9 cellular contexts compared by ENCODE assay signal in genomic region chr20:208937-209566, GRCh38. TPM values are rescaled to one million over a fixed set of nuclear protein-coding genes. Genes with fewer than 3 reads are reported as not detected.
A peak's percentile ranks its signal among the peaks of the same experiment; 100 is the strongest.
DNase-seq lines count a peak whose midpoint lies in the region; ATAC-seq, FAIRE-seq and TF ChIP-seq lines count a peak whose summit lies in the region.
"Had no signal": no experiment of that assay in that cellular context is flagged by ENCODE, and none has a peak within 500 bp of the region (broad histone marks: within the 10 kb centered on the region; RNA-seq: fewer than 3 reads in every experiment).

No MANE protein-coding gene starts in this region.

- no peaks in the 10 kb centered on the region for H3K9me3 ChIP-seq in fibroblast of lung (ENCODE audit: control insufficient read depth, insufficient read depth, low read depth, low read length)

- H3K9me3 Mint-ChIP-seq in neural crest cell, result no peaks in the 10 kb centered on the region

- peak; percentile 93 for FAIRE-seq in GM12891 (lab: Jason Lieb, UNC)
- FAIRE-seq in TTC549 (lab: Jason Lieb, UNC), result peak; percentile 91

- H2AFZ ChIP-seq in fibroblast of lung (ENCODE audit: low read length), result no peak overlapping the region

- H3K4me3 ChIP-seq in fibroblast of lung (replicated peaks in 1 of 4; ENCODE audit: control extremely low read depth in 1 of 4, insufficient read depth in 1 of 4, low read depth in 3 of 4, low read length in 4 of 4), result no peak overlapping the region

- no peak overlapping the region for H3K27ac Mint-ChIP-seq in neural crest cell (ENCODE audit: unreplicated experiment)

- TF ChIP-seq CTCF in fibroblast of lung (conservative IDR thresholded peaks at IDR 0.05 in 1 of 2, IDR thresholded peaks at IDR 0.05 in 1 of 2; ENCODE audit: low read depth in 1 of 2, low read length in 2 of 2) (peak; percentile 59 to 76), neural crest cell (conservative IDR thresholded peaks at IDR 0.05) (peak; percentile 64)

- H3K79me2 ChIP-seq in fibroblast of lung (ENCODE audit: control insufficient read depth, insufficient read depth, low read length), result no peaks in the 10 kb centered on the region

- H3K36me3 Mint-ChIP-seq in neural crest cell (ENCODE audit: low read depth), result no peaks in the 10 kb centered on the region

- no peaks in the 10 kb centered on the region for H3K4me1 ChIP-seq in fibroblast of lung (ENCODE audit: control insufficient read depth, extremely low read depth, insufficient read depth, low read length)

- no peak overlapping the region for H3K9ac ChIP-seq in fibroblast of lung (ENCODE audit: insufficient read depth, low read length)

- H3K36me3 ChIP-seq in fibroblast of lung (ENCODE audit: control insufficient read depth, insufficient read depth, low read length), result no peaks in the 10 kb centered on the region

- H4K20me1 ChIP-seq in fibroblast of lung (ENCODE audit: control insufficient read depth, extremely low read depth, insufficient read depth, low read length), result no peaks in the 10 kb centered on the region

- peaks cover 2% of the 10 kb centered on the region for H3K27me3 ChIP-seq in fibroblast of lung (ENCODE audit: control insufficient read depth, insufficient read depth, low read length)

- no peak for TF ChIP-seq POLR2A in GM12891 (IDR thresholded peaks at IDR 0.05; ENCODE audit: low read depth, low read length)

- H3K4me1 Mint-ChIP-seq in neural crest cell, result no peaks in the 10 kb centered on the region

- no peak overlapping the region for H3K4me3 Mint-ChIP-seq in neural crest cell

- H3K4me2 ChIP-seq in fibroblast of lung (ENCODE audit: extremely low read depth, insufficient read depth, low read length), result no peak overlapping the region

- H3K27me3 Mint-ChIP-seq in neural crest cell (ENCODE audit: low read depth), result peaks cover 92% of the 10 kb centered on the region

- H3K27ac ChIP-seq in fibroblast of lung (ENCODE audit: insufficient read depth, low read length), result no peak overlapping the region

- DNase-seq in CD1c-positive myeloid dendritic cell (ENCODE audit: extremely low spot score) (peak; percentile 61), GM12891 (ENCODE audit: insufficient read length, low spot score) (peak; percentile 5), NCI-H146 treated with DMSO at 0.1 percent for 48 hours (lab: John Stamatoyannopoulos, UW; ENCODE audit: unreplicated experiment) (peak; percentile 47), fibroblast of lung (ENCODE audit: low read depth in 2 of 2) (peak; percentile 67 to 83), neural crest cell (ENCODE audit: low read depth, low spot score) (no peak), 8988T (no peak)

- no peak for ATAC-seq in HG02870 (IDR thresholded peaks at IDR 0.05; ENCODE audit: unreplicated experiment)

TF ChIP-seq in GM12891, 5 proteins besides CTCF, POLR2A, EP300 and RAD21:
- TF ChIP-seq PAX5 (IDR thresholded peaks at IDR 0.05; ENCODE audit: insufficient read depth, low read length, severe bottlenecking) (no peak), SPI1 (IDR thresholded peaks at IDR 0.05; ENCODE audit: low read depth, low read length) (no peak), POU2F2 (IDR thresholded peaks at IDR 0.05; ENCODE audit: low read depth, low read length) (no peak), TAF1 (IDR thresholded peaks at IDR 0.05; ENCODE audit: low read depth, low read length) (no peak), POLR2AphosphoS5 (IDR thresholded peaks at IDR 0.05; ENCODE audit: low read depth, low read length) (no peak)

RNA-seq across cellular contexts. Expression of gene DEFB129, which starts 18.0 kb away (rescaled TPM):
- not detected for polyA plus RNA-seq in GM12891 (2012; ENCODE audit: low read depth, missing spikeins)
- not detected in 2 replicates for total RNA-seq in fibroblast of lung
- not detected in 2 replicates for polyA plus RNA-seq in fibroblast of lung
- not detected in 2 replicates for polyA plus RNA-seq in fibroblast of lung (2012)
- not detected in 2 replicates for polyA minus RNA-seq in fibroblast of lung (ENCODE audit: low replicate concordance)
- total RNA-seq in neural crest cell, result not detected in 2 replicates
- total RNA-seq: T-helper 1 cell treated with Interleukin-12 subunit alpha and Interleukin-12 subunit beta and Interleukin-4 antibody, amounts not matched to agents 30 ng/mL and 1 ng/mL, for 36 hours had no signal

RNA-seq across cellular contexts. Expression of gene DEFB128, which starts 19.5 kb away (rescaled TPM):
- not detected for polyA plus RNA-seq in GM12891 (2012; ENCODE audit: low read depth, missing spikeins)
- total RNA-seq in fibroblast of lung, result not detected in 2 replicates
- not detected in 2 replicates for polyA plus RNA-seq in fibroblast of lung
- polyA plus RNA-seq in fibroblast of lung (2012), result not detected in 2 replicates
- polyA minus RNA-seq in fibroblast of lung (ENCODE audit: low replicate concordance), result not detected in 2 replicates
- not detected in 2 replicates for total RNA-seq in neural crest cell
- total RNA-seq: T-helper 1 cell treated with Interleukin-12 subunit alpha and Interleukin-12 subunit beta and Interleukin-4 antibody, amounts not matched to agents 30 ng/mL and 1 ng/mL, for 36 hours had no signal

RNA-seq across cellular contexts. Expression of gene DEFB132, which starts 48.5 kb away (rescaled TPM):
- polyA plus RNA-seq in GM12891 (2012; ENCODE audit: low read depth, missing spikeins), result not detected
- total RNA-seq in fibroblast of lung (not detected in 2 replicates), neural crest cell (not detected in 2 replicates)
- polyA plus RNA-seq in fibroblast of lung, result not detected in 2 replicates
- polyA plus RNA-seq in fibroblast of lung (2012), result not detected in 2 replicates
- polyA minus RNA-seq in fibroblast of lung (ENCODE audit: low replicate concordance), result not detected in 2 replicates
- total RNA-seq: T-helper 1 cell treated with Interleukin-12 subunit alpha and Interleukin-12 subunit beta and Interleukin-4 antibody, amounts not matched to agents 30 ng/mL and 1 ng/mL, for 36 hours had no signal

RNA-seq across cellular contexts. Expression of gene DEFB127, which starts 51.8 kb away (rescaled TPM):
- not detected for polyA plus RNA-seq in GM12891 (2012; ENCODE audit: low read depth, missing spikeins)
- total RNA-seq in fibroblast of lung (not detected in 2 replicates), neural crest cell (not detected in 2 replicates)
- not detected in 2 replicates for polyA plus RNA-seq in fibroblast of lung
- polyA plus RNA-seq in fibroblast of lung (2012), result not detected in 2 replicates
- polyA minus RNA-seq in fibroblast of lung (ENCODE audit: low replicate concordance), result not detected in 2 replicates
- total RNA-seq: T-helper 1 cell treated with Interleukin-12 subunit alpha and Interleukin-12 subunit beta and Interleukin-4 antibody, amounts not matched to agents 30 ng/mL and 1 ng/mL, for 36 hours had no signal

Comparison
In these comparisons a context has a peak if more than half of its experiments do, and no peak if none do; other contexts are left out.
1. DNase-seq: peak in CD1c-positive myeloid dendritic cell (single experiment), GM12891 (single experiment), NCI-H146 treated with DMSO at 0.1 percent for 48 hours (single experiment) and fibroblast of lung (2 of 2); none in neural crest cell (single experiment) and 8988T (single experiment).